15 cellular contexts compared by ENCODE assay signal in genomic region chr11:122192634-122193245, GRCh38.
DNase-seq lines count a peak whose midpoint lies in the region; ATAC-seq and TF ChIP-seq lines count a peak whose summit lies in the region.
"Had no signal": no experiment of that assay in that cellular context is flagged by ENCODE, and none has a peak within 500 bp of the region (broad histone marks: within the 10 kb centered on the region; RNA-seq: fewer than 3 reads in every experiment).

No MANE protein-coding gene starts in this region.

- DNase-seq in activated naive CD8-positive, alpha-beta T cell treated with anti-CD3 and anti-CD28 coated beads, Interleukin-2, amount 50 U/mL, for 24 hours, result no peak
- no peak for DNase-seq in activated naive CD8-positive, alpha-beta T cell treated with anti-CD3 and anti-CD28 coated beads for 36 hours
- DNase-seq in SK-N-SH (no peak), fibroblast of peridontal ligament (ENCODE audit: extremely low read depth) (peak; percentile 71), vagina (ENCODE audit: extremely low spot score in 2 of 2) (no peak), NCI-H1436 (lab: John Stamatoyannopoulos, UW) (no peak)
- no peak for DNase-seq in activated CD4-positive, alpha-beta T cell treated with anti-CD3 and anti-CD28 coated beads for 1 hour
- DNase-seq: activated CD4-positive, alpha-beta T cell treated with anti-CD3 and anti-CD28 coated beads, Interleukin-2, amount 10 ng/mL, durations not matched to agents 24 days and 14 days; activated naive CD4-positive, alpha-beta T cell treated with anti-CD3 and anti-CD28 coated beads, Interleukin-2, amount 10 ng/mL, durations not matched to agents 7 days and 5 days; hypothalamus; NCI-H146; NCI-H774; posterior cingulate gyrus; substantia nigra had no signal

- no peaks in the 10 kb centered on the region for H3K9me2 ChIP-seq in SK-N-SH

- H2AFZ ChIP-seq in SK-N-SH (ENCODE audit: low read depth), result peak overlapping the region; percentile 44; the same call in 1 of the 2 replicates

- H3K27ac ChIP-seq in SK-N-SH (ENCODE audit: low read depth in 2 of 2, low read length in 1 of 2), result peak overlapping the region; percentile 69 to 99
- peak overlapping the region; percentile 25 for H3K27ac ChIP-seq in vagina

- TF ChIP-seq POLR2A in vagina (IDR thresholded peaks at IDR 0.05), result no peak

- H3K4me2 ChIP-seq in SK-N-SH, result peak overlapping the region; percentile 34; the same call in 1 of the 2 replicates

- H3K4me3 ChIP-seq in SK-N-SH (ENCODE audit: low read depth in 2 of 2, low read length in 1 of 2) (no peak overlapping the region), vagina (no peak overlapping the region)

- H4K20me1 ChIP-seq in SK-N-SH (ENCODE audit: insufficient read depth), result no peaks in the 10 kb centered on the region

- POLR2A ChIA-PET in SK-N-SH (lab: Yijun Ruan, JAX), result no interaction called here

- H3K79me2 ChIP-seq in SK-N-SH (ENCODE audit: insufficient read depth), result peaks cover 76% of the 10 kb centered on the region

- H3K27ac Mint-ChIP-seq in activated naive CD8-positive, alpha-beta T cell treated with anti-CD3 and anti-CD28 coated beads, Interleukin-2, amount 50 U/mL, for 24 hours, result no peak overlapping the region
- no peak overlapping the region for H3K27ac Mint-ChIP-seq in activated naive CD8-positive, alpha-beta T cell treated with anti-CD3 and anti-CD28 coated beads for 36 hours
- H3K27ac Mint-ChIP-seq: activated CD4-positive, alpha-beta T cell treated with anti-CD3 and anti-CD28 coated beads, Interleukin-2, amount 10 ng/mL, durations not matched to agents 24 days and 14 days; activated naive CD4-positive, alpha-beta T cell treated with anti-CD3 and anti-CD28 coated beads, Interleukin-2, amount 10 ng/mL, durations not matched to agents 7 days and 5 days had no signal

- H3K36me3 ChIP-seq in SK-N-SH (replicated peaks in 1 of 2; ENCODE audit: control insufficient read depth in 1 of 2, insufficient read depth in 2 of 2, low read length in 1 of 2), result no peaks in the 10 kb centered on the region
- H3K36me3 ChIP-seq in vagina, result no peaks in the 10 kb centered on the region

- no peaks in the 10 kb centered on the region for H3K9me3 Mint-ChIP-seq in activated naive CD8-positive, alpha-beta T cell treated with anti-CD3 and anti-CD28 coated beads, Interleukin-2, amount 50 U/mL, for 24 hours
- H3K9me3 Mint-ChIP-seq in activated naive CD8-positive, alpha-beta T cell treated with anti-CD3 and anti-CD28 coated beads for 36 hours, result no peaks in the 10 kb centered on the region
- H3K9me3 Mint-ChIP-seq: activated CD4-positive, alpha-beta T cell treated with anti-CD3 and anti-CD28 coated beads, Interleukin-2, amount 10 ng/mL, durations not matched to agents 24 days and 14 days; activated naive CD4-positive, alpha-beta T cell treated with anti-CD3 and anti-CD28 coated beads, Interleukin-2, amount 10 ng/mL, durations not matched to agents 7 days and 5 days had no signal

- 9% methylated on average over 3 of the region's 3 CpGs for WGBS in SK-N-SH (ENCODE audit: low lambda C conversion rate)

- H3K9ac ChIP-seq in SK-N-SH, result peak overlapping the region; percentile 20; the same call in 1 of the 2 replicates

- CTCF ChIA-PET in SK-N-SH (lab: Yijun Ruan, JAX), result interaction anchor here (1.7 to 3.1 kb wide), 2 partner anchors 11 to 540 kb away, joined by 6 to 16 read pairs; no protein-coding TSS in a partner anchor

- no peak for TF ChIP-seq CTCF in SK-N-SH (IDR thresholded peaks at IDR 0.05)
- no peak for TF ChIP-seq CTCF in vagina (IDR thresholded peaks at IDR 0.05)

- H3K36me3 Mint-ChIP-seq in activated naive CD8-positive, alpha-beta T cell treated with anti-CD3 and anti-CD28 coated beads, Interleukin-2, amount 50 U/mL, for 24 hours (ENCODE audit: low read depth), result no peaks in the 10 kb centered on the region
- no peaks in the 10 kb centered on the region for H3K36me3 Mint-ChIP-seq in activated naive CD8-positive, alpha-beta T cell treated with anti-CD3 and anti-CD28 coated beads for 36 hours
- H3K36me3 Mint-ChIP-seq: activated naive CD4-positive, alpha-beta T cell treated with anti-CD3 and anti-CD28 coated beads, Interleukin-2, amount 10 ng/mL, durations not matched to agents 7 days and 5 days had no signal

- peak; percentile 28 for ATAC-seq in activated naive CD8-positive, alpha-beta T cell treated with anti-CD3 and anti-CD28 coated beads, Interleukin-2, amount 50 U/mL, for 24 hours
- ATAC-seq in GM21423 (IDR thresholded peaks at IDR 0.05; ENCODE audit: unreplicated experiment), result no peak

- H3K27me3 Mint-ChIP-seq in activated naive CD8-positive, alpha-beta T cell treated with anti-CD3 and anti-CD28 coated beads, Interleukin-2, amount 50 U/mL, for 24 hours, result peaks cover 12% of the 10 kb centered on the region
- H3K27me3 Mint-ChIP-seq in activated naive CD8-positive, alpha-beta T cell treated with anti-CD3 and anti-CD28 coated beads for 36 hours, result peaks cover 17% of the 10 kb centered on the region

- no peaks in the 10 kb centered on the region for H3K4me1 Mint-ChIP-seq in activated naive CD8-positive, alpha-beta T cell treated with anti-CD3 and anti-CD28 coated beads, Interleukin-2, amount 50 U/mL, for 24 hours
- no peaks in the 10 kb centered on the region for H3K4me1 Mint-ChIP-seq in activated naive CD8-positive, alpha-beta T cell treated with anti-CD3 and anti-CD28 coated beads for 36 hours
- H3K4me1 Mint-ChIP-seq: activated CD4-positive, alpha-beta T cell treated with anti-CD3 and anti-CD28 coated beads, Interleukin-2, amount 10 ng/mL, durations not matched to agents 24 days and 14 days; activated naive CD4-positive, alpha-beta T cell treated with anti-CD3 and anti-CD28 coated beads, Interleukin-2, amount 10 ng/mL, durations not matched to agents 7 days and 5 days had no signal

- intact Hi-C loops in vagina (cut with DNase I), result no loop called here

- H3K9me3 ChIP-seq in SK-N-SH (no peaks in the 10 kb centered on the region), vagina (no peaks in the 10 kb centered on the region)

- no peak overlapping the region for H3K4me3 Mint-ChIP-seq in activated naive CD8-positive, alpha-beta T cell treated with anti-CD3 and anti-CD28 coated beads, Interleukin-2, amount 50 U/mL, for 24 hours
- H3K4me3 Mint-ChIP-seq in activated naive CD8-positive, alpha-beta T cell treated with anti-CD3 and anti-CD28 coated beads for 36 hours, result no peak overlapping the region
- H3K4me3 Mint-ChIP-seq: activated CD4-positive, alpha-beta T cell treated with anti-CD3 and anti-CD28 coated beads, Interleukin-2, amount 10 ng/mL, durations not matched to agents 24 days and 14 days; activated naive CD4-positive, alpha-beta T cell treated with anti-CD3 and anti-CD28 coated beads, Interleukin-2, amount 10 ng/mL, durations not matched to agents 7 days and 5 days had no signal

- H3K27me3 ChIP-seq in SK-N-SH (ENCODE audit: insufficient read depth) (no peaks in the 10 kb centered on the region), vagina (no peaks in the 10 kb centered on the region)

- H3K4me1 ChIP-seq in SK-N-SH (ENCODE audit: control insufficient read depth in 1 of 2, insufficient read depth in 2 of 2, low read depth in 1 of 2, low read length in 1 of 2) (peaks cover 0 to 63% of the 10 kb centered on the region in 2 experiments), vagina (peaks cover 27% of the 10 kb centered on the region)

- peaks cover 77% of the 10 kb centered on the region for H3F3A ChIP-seq in SK-N-SH (replicated peaks; ENCODE audit: insufficient read depth)

- no peak for TF ChIP-seq RAD21 in SK-N-SH (IDR thresholded peaks at IDR 0.05; ENCODE audit: low read length)

- TF ChIP-seq EP300 in SK-N-SH (IDR thresholded peaks at IDR 0.05; ENCODE audit: borderline replicate concordance in 1 of 2, low read depth in 1 of 2, low read length in 1 of 2), result peak in 1 of 2 experiments; percentile 59; a peak in 1 of 4 replicates

TF ChIP-seq in SK-N-SH, 30 proteins besides CTCF, POLR2A, EP300 and RAD21 (continues in another document):
- no peak for TF ChIP-seq SIN3A (IDR thresholded peaks at IDR 0.05; ENCODE audit: borderline replicate concordance, low read depth, low read length)
- TF ChIP-seq, protein P1, sequence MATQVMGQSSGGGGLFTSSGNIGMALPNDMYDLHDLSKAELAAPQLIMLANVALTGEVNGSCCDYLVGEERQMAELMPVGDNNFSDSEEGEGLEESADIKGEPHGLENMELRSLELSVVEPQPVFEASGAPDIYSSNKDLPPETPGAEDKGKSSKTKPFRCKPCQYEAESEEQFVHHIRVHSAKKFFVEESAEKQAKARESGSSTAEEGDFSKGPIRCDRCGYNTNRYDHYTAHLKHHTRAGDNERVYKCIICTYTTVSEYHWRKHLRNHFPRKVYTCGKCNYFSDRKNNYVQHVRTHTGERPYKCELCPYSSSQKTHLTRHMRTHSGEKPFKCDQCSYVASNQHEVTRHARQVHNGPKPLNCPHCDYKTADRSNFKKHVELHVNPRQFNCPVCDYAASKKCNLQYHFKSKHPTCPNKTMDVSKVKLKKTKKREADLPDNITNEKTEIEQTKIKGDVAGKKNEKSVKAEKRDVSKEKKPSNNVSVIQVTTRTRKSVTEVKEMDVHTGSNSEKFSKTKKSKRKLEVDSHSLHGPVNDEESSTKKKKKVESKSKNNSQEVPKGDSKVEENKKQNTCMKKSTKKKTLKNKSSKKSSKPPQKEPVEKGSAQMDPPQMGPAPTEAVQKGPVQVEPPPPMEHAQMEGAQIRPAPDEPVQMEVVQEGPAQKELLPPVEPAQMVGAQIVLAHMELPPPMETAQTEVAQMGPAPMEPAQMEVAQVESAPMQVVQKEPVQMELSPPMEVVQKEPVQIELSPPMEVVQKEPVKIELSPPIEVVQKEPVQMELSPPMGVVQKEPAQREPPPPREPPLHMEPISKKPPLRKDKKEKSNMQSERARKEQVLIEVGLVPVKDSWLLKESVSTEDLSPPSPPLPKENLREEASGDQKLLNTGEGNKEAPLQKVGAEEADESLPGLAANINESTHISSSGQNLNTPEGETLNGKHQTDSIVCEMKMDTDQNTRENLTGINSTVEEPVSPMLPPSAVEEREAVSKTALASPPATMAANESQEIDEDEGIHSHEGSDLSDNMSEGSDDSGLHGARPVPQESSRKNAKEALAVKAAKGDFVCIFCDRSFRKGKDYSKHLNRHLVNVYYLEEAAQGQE (IDR thresholded peaks at IDR 0.05; ENCODE audit: low read depth, low read length), result no peak
- no peak for TF ChIP-seq TAF1 (IDR thresholded peaks at IDR 0.05; ENCODE audit: borderline replicate concordance, low read depth, low read length)
- no peak for TF ChIP-seq TEAD4 (IDR thresholded peaks at IDR 0.05; ENCODE audit: borderline replicate concordance, insufficient read depth)
- no peak for TF ChIP-seq MXI1 (IDR thresholded peaks at IDR 0.05; ENCODE audit: low read depth, low read length)
- TF ChIP-seq NFIC (IDR thresholded peaks at IDR 0.05; ENCODE audit: borderline replicate concordance), result peak; percentile 47; the same call in 1 of the 2 replicates
- peak; percentile 80 for TF ChIP-seq FOSL2 (IDR thresholded peaks at IDR 0.05; ENCODE audit: borderline replicate concordance, low read depth)
- TF ChIP-seq POLR2AphosphoS5 (IDR thresholded peaks at IDR 0.05; ENCODE audit: low read depth, low read length), result no peak
- peak; percentile 54 for TF ChIP-seq TCF12 (IDR thresholded peaks at IDR 0.05)
- no peak for TF ChIP-seq CHD2 (IDR thresholded peaks at IDR 0.05; ENCODE audit: low read length, partially characterized antibody)
